12 cellular contexts compared by ENCODE assay signal in genomic region chr15:30885814-30886213, GRCh38. TPM values are rescaled to one million over a fixed set of nuclear protein-coding genes. Genes with fewer than 3 reads are reported as not detected.
DNase-seq lines count a peak whose midpoint lies in the region; ATAC-seq, FAIRE-seq and TF ChIP-seq lines count a peak whose summit lies in the region.
"Had no signal": no experiment of that assay in that cellular context is flagged by ENCODE, and none has a peak within 500 bp of the region (broad histone marks: within the 10 kb centered on the region; RNA-seq: fewer than 3 reads in every experiment).

No MANE protein-coding gene starts in this region.

- no peaks in the 10 kb centered on the region for H3K27me3 ChIP-seq in MG63

- DNase-seq in ELF-1 (ENCODE audit: low read depth, low spot score) (peak; percentile 53), MG63 (peak; percentile 15), dermis blood vessel endothelial cell (peak; percentile 28), left lobe of liver (ENCODE audit: low spot score) (no peak), GM12891 (ENCODE audit: insufficient read length, low spot score) (no peak), NCI-H187 treated with DMSO at 0.1 percent for 48 hours (lab: John Stamatoyannopoulos, UW) (no peak)
- DNase-seq: effector memory CD4-positive, alpha-beta T cell; NCI-H2171 treated with DMSO at 0.1 percent for 48 hours; OCI-M1; retina had no signal

- ATAC-seq in left lobe of liver (peak; percentile 53), HG03521 (IDR thresholded peaks at IDR 0.05; ENCODE audit: unreplicated experiment) (no peak), GM18505 (IDR thresholded peaks at IDR 0.05; ENCODE audit: unreplicated experiment) (no peak)

- TF ChIP-seq POLR2A in GM12891 (IDR thresholded peaks at IDR 0.05; ENCODE audit: low read depth, low read length) (no peak), GM18505 (IDR thresholded peaks at IDR 0.05; ENCODE audit: borderline replicate concordance, extremely low read depth, insufficient read depth, insufficient read length) (no peak)

- no peaks in the 10 kb centered on the region for H3K9me3 ChIP-seq in MG63

- H3K36me3 ChIP-seq in MG63, result peaks cover 4% of the 10 kb centered on the region

- no peak for FAIRE-seq in GM12891 (lab: Jason Lieb, UNC)

- H3K4me3 ChIP-seq in MG63, result no peak overlapping the region

TF ChIP-seq in GM12891, 5 proteins besides CTCF, POLR2A, EP300 and RAD21:
- TF ChIP-seq POLR2AphosphoS5 (IDR thresholded peaks at IDR 0.05; ENCODE audit: low read depth, low read length) (no peak), TAF1 (IDR thresholded peaks at IDR 0.05; ENCODE audit: low read depth, low read length) (no peak), PAX5 (IDR thresholded peaks at IDR 0.05; ENCODE audit: insufficient read depth, low read length, severe bottlenecking) (no peak), POU2F2 (IDR thresholded peaks at IDR 0.05; ENCODE audit: low read depth, low read length) (no peak)

RNA-seq across cellular contexts. Expression of gene FAN1, which starts 17.9 kb away (rescaled TPM):
- total RNA-seq in MG63 (2014; rRNA removed; shearing (Covaris generic); ENCODE audit: low replicate concordance), result 2.8 and 5.7 TPM in 2 replicates
- total RNA-seq in dermis blood vessel endothelial cell (12.6 and 15.3 TPM in 2 replicates), left lobe of liver (14.2 TPM)
- 8.6 TPM for polyA plus RNA-seq in GM12891 (2012; ENCODE audit: low read depth, missing spikeins)

Comparison
In these comparisons a context has a peak if more than half of its experiments do, and no peak if none do; other contexts are left out.
1. DNase-seq: peak in ELF-1 (single experiment), MG63 (single experiment) and dermis blood vessel endothelial cell (single experiment); none in left lobe of liver (single experiment), GM12891 (single experiment) and NCI-H187 treated with DMSO at 0.1 percent for 48 hours (single experiment).